In the genomic region with DNA sequence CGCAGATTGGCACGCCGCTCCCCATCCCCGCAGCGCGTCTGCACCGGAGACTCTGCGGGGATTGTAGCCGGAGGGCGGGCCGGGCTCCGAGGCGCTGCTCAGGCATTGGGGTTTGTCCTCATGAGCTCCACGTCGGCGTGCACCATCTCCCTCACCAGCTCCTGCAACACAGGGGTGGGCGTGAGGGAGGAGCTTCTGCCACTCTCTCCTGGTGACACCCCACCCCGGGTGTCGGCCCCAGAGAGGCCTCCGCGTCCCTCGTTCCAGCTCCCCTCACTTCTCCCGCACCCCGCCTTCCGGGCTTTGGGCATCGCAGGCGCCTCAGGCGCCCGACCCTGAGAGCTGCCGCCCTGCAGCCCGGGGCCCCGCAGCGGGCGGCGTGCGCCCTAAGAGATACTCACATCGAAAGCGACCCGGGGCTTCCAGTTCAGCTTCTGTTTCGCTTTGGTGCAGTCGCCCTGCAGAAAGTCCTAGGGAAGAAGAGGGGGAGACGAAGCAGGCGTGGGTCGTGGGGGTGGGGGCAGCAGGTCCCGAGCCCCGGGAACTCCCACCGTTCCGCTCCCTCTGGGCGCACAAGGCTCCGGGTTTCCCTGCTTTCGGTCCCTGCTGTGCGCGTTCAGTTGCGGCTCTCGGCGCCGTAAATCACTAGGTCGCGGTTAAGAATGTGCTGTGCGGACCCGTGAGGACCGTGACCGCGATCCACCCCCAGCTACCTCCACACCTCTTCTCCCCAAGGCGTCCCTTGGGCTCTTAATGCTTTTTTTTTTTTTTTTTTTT, we compare ENCODE assay signal across 8 cellular contexts. TPM values are rescaled to one million over a fixed set of nuclear protein-coding genes. Genes with fewer than 3 reads are reported as not detected.
DNase-seq lines count a peak whose midpoint lies in the region; ATAC-seq and TF ChIP-seq lines count a peak whose summit lies in the region.

No MANE protein-coding gene starts in this region.

- H3K36me3 Mint-ChIP-seq in mesothelial cell of epicardium: no peaks in the 10 kb centered on the region

- H3K9me3 Mint-ChIP-seq in mesothelial cell of epicardium: no peaks in the 10 kb centered on the region

- in situ Hi-C loops in ACHN (cut with HindIII; ENCODE audit: low pct_ligation_motif_present, low pct_unique_long_range_greater_than_20kb, low sequenced_read_pairs): no loop called here

- DNase-seq in ACHN (peak; percentile 12), dorsolateral prefrontal cortex (no peak), mesothelial cell of epicardium (ENCODE audit: low spot score in 2 of 2, unreplicated experiment in 2 of 2) (no peak), germinal center (ENCODE audit: low spot score) (no peak), HuH-7 (ENCODE audit: low spot score) (no peak), RPMI8226 (no peak)

- ATAC-seq in HG02678 (IDR thresholded peaks at IDR 0.05; ENCODE audit: unreplicated experiment): peak; percentile 56
- no peak for ATAC-seq in HG03108 (IDR thresholded peaks at IDR 0.05; ENCODE audit: unreplicated experiment)

- H3K27me3 Mint-ChIP-seq in mesothelial cell of epicardium (ENCODE audit: low read depth): peaks cover 70% of the 10 kb centered on the region

- peaks cover 72% of the 10 kb centered on the region for H3K4me1 Mint-ChIP-seq in mesothelial cell of epicardium

- H3K4me3 Mint-ChIP-seq in mesothelial cell of epicardium: peak overlapping the region; percentile 78

- H3K27ac ChIP-seq in dorsolateral prefrontal cortex: peak overlapping the region in 55 of 59 donors; percentile 39 to 96 (median 82)

- intact Hi-C loops in dorsolateral prefrontal cortex (cut with DNase I): no loop called here

- H3K4me3 ChIP-seq in dorsolateral prefrontal cortex: peak overlapping the region; percentile 18 to 68 (median 52)

- peak overlapping the region; percentile 66 for H3K27ac Mint-ChIP-seq in mesothelial cell of epicardium

- peaks cover 4 to 100% (median 77%) of the 10 kb centered on the region in 45 donors for H3K27me3 ChIP-seq in dorsolateral prefrontal cortex

- TF ChIP-seq CTCF in dorsolateral prefrontal cortex (IDR thresholded peaks at IDR 0.05 in 54 of 56, conservative IDR thresholded peaks at IDR 0.05 in 2 of 56; ENCODE audit: low read depth in 1 of 56, partially characterized antibody in 56 of 56): no peak
- no peak for TF ChIP-seq CTCF in mesothelial cell of epicardium (IDR thresholded peaks at IDR 0.05; ENCODE audit: unreplicated experiment)

RNA-seq across cellular contexts. Expression of gene FOXC1, which starts 14.5 kb away (rescaled TPM):
- total RNA-seq in dorsolateral prefrontal cortex: 10 to 100 TPM in 23 of 120 experiments, 1 to 10 TPM in 97; 2.7 to 22.9 (median 6.6) TPM
- total RNA-seq in mesothelial cell of epicardium: 49.8 to 52.2 TPM (median 50.5 TPM) in 3 replicates
